Comparison of ENCODE assay signal across 32 cellular contexts in genomic region chr11:71564430-71564829, GRCh38. TPM values are rescaled to one million over a fixed set of nuclear protein-coding genes. Genes with fewer than 3 reads are reported as not detected.
"Had no signal": no experiment of that assay in that cellular context is flagged by ENCODE, and none has a peak within 500 bp of the region (broad histone marks: within the 10 kb centered on the region; RNA-seq: fewer than 3 reads in every experiment).

No MANE protein-coding gene starts in this region.

- H3K27me3 ChIP-seq: hepatocyte, pancreas, tibial nerve, uterus had no signal

- H3K4me1 ChIP-seq: left lung, pancreas, prostate gland, tibial nerve, uterus had no signal

- ATAC-seq: left lung; naive thymus-derived CD8-positive, alpha-beta T cell; pancreas; right cardiac atrium; stimulated activated memory B cell treated with anti-CD40 and anti-IgM and Interleukin-4, amounts not matched to agents 10 μg/mL and 1 μg/mL and 100 μg/mL, for 72 hours; stimulated activated naive CD8-positive, alpha-beta T cell treated with anti-CD3 and anti-CD28 coated beads, Interleukin-15, amount 100 ng/mL, for 72 hours had no signal

- H3K27ac ChIP-seq: heart right ventricle, hepatocyte, left lung, pancreas, prostate gland, sigmoid colon, tibial nerve, uterus had no signal

- H3K79me2 ChIP-seq: hepatocyte had no signal

- H3K9me3 ChIP-seq: left lung, pancreas, prostate gland, sigmoid colon, uterus had no signal

- H3K36me3 ChIP-seq: heart right ventricle, left lung, pancreas, prostate gland, sigmoid colon, tibial nerve, uterus had no signal

- H2AFZ ChIP-seq: hepatocyte had no signal

- H3K4me3 ChIP-seq: heart right ventricle, hepatocyte, left lung, lung, pancreas, prostate gland, sigmoid colon, smooth muscle cell, tibial nerve, uterus had no signal

- DNase-seq: heart right ventricle; left lung; mesendoderm; naive thymus-derived CD8-positive, alpha-beta T cell; nucleus accumbens; pancreas; posterior cingulate gyrus; retina; right cardiac atrium; sigmoid colon; stimulated activated CD4-positive, alpha-beta T cell treated with anti-CD3 and anti-CD28 coated beads, Interleukin-1b, Interleukin-23, amount 100 ng/mL, for 48 hours; stimulated activated CD4-positive, alpha-beta T cell treated with anti-CD3 and anti-CD28 coated beads, Interleukin-2, amount 100 ng/mL, for 48 hours; stimulated activated CD4-positive, alpha-beta T cell treated with anti-CD3 and anti-CD28 coated beads, Interleukin-4, amount 100 ng/mL, for 4 hours; stimulated activated CD8-positive, alpha-beta memory T cell treated with anti-CD3 and anti-CD28 coated beads, Interleukin-4, amount 100 ng/mL, for 48 hours; stimulated activated naive CD4-positive, alpha-beta T cell treated with Interleukin-2 at 50 U/mL for 16 hours; stimulated activated naive CD8-positive, alpha-beta T cell treated with anti-CD3 and anti-CD28 coated beads, Interleukin-15, amount 100 ng/mL, for 72 hours; substantia nigra; uterus had no signal

- FAIRE-seq: pancreas had no signal

- H3K4me2 ChIP-seq: hepatocyte, smooth muscle cell had no signal

RNA-seq across cellular contexts. Expression of gene KRTAP5-10, which starts 0.9 kb away (rescaled TPM):
- total RNA-seq: heart right ventricle; hepatocyte; kidney epithelial cell; left lung; lung; mononuclear cell; naive thymus-derived CD8-positive, alpha-beta T cell; neural crest cell; prostate gland; right cardiac atrium; sigmoid colon; smooth muscle cell; temporal lobe; tibial nerve had no signal
- polyA plus RNA-seq: heart right ventricle; naive thymus-derived CD8-positive, alpha-beta T cell; right cardiac atrium; smooth muscle cell had no signal

RNA-seq across cellular contexts. Expression of gene KRTAP5-9, which starts 16.2 kb away (rescaled TPM):
- total RNA-seq: heart right ventricle, kidney epithelial cell, mononuclear cell, neural crest cell, osteoblast, right cardiac atrium, smooth muscle cell, temporal lobe, uterus had no signal
- polyA plus RNA-seq: heart right ventricle; naive thymus-derived CD8-positive, alpha-beta T cell; right cardiac atrium; smooth muscle cell had no signal

RNA-seq across cellular contexts. Expression of gene KRTAP5-11, which starts 18.2 kb away (rescaled TPM):
- total RNA-seq: heart right ventricle; hepatocyte; kidney epithelial cell; left lung; lung; mesothelial cell of epicardium; mononuclear cell; naive thymus-derived CD8-positive, alpha-beta T cell; neural crest cell; osteoblast; pancreas; prostate gland; right cardiac atrium; sigmoid colon; smooth muscle cell; temporal lobe; tibial nerve; ureter; uterus had no signal
- polyA plus RNA-seq: heart right ventricle; hepatocyte; lung; naive thymus-derived CD8-positive, alpha-beta T cell; right cardiac atrium; sigmoid colon; smooth muscle cell; thymus had no signal

RNA-seq across cellular contexts. Expression of gene KRTAP5-8, which starts 26.6 kb away (rescaled TPM):
- total RNA-seq: heart right ventricle, hepatocyte, kidney epithelial cell, mononuclear cell, neural crest cell, right cardiac atrium, sigmoid colon, smooth muscle cell, temporal lobe had no signal
- polyA plus RNA-seq: heart right ventricle; hepatocyte; naive thymus-derived CD8-positive, alpha-beta T cell; right cardiac atrium; smooth muscle cell had no signal

RNA-seq across cellular contexts. Expression of gene KRTAP5-7, which starts 37.4 kb away (rescaled TPM):
- total RNA-seq: hepatocyte, kidney epithelial cell, neural crest cell, right cardiac atrium, smooth muscle cell, temporal lobe had no signal
- polyA plus RNA-seq: hepatocyte; naive thymus-derived CD8-positive, alpha-beta T cell; right cardiac atrium; smooth muscle cell had no signal
